In the genomic region with DNA sequence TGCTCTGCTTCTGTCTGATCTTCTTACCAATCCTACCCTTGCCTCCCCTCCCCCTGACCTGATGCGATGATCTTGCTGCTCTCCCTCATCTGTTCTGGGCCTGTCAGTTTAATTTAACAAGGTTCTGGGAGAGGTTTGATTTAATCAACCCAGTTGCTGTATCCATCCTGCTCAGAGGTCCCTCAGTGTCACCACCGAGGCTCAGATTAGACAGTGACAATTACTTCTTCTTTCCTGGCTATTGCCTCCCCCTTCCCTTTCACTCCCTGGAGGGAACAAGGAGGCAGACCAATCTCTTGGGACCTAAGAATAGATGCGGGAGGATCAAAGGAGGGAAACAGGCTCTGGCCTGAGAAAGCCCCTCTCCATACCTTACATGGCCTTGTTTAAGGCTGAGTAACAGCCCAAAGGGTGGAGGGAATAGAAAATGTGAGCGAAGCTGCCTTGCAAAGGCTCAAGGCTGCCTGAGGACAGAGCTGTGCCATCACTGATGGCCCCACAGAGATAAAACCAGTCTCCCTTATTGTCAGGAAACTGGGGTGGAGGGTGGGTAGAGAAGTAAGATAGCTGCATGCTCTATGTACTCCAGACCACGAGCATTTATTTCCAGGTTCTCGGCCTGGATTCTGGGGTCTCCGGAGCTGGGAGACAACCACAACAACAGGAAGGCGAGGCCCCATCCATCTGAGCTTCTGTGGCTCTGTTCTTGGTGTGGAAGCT, we compare ENCODE assay signal across 22 cellular contexts. TPM values are rescaled to one million over a fixed set of nuclear protein-coding genes. Genes with fewer than 3 reads are reported as not detected.
A peak's percentile ranks its signal among the peaks of the same experiment; 100 is the strongest.
DNase-seq lines count a peak whose midpoint lies in the region; TF ChIP-seq lines count a peak whose summit lies in the region.
"Had no signal": no experiment of that assay in that cellular context is flagged by ENCODE, and none has a peak within 500 bp of the region (broad histone marks: within the 10 kb centered on the region; RNA-seq: fewer than 3 reads in every experiment).

No MANE protein-coding gene starts in this region.

- H3K27me3 ChIP-seq in HUES64 (ENCODE audit: insufficient read depth, low read length): no peaks in the 10 kb centered on the region
- no peaks in the 10 kb centered on the region for H3K27me3 ChIP-seq in neural cell (ENCODE audit: insufficient read depth, low read depth, low read length)
- H3K27me3 ChIP-seq in tibial artery: no peaks in the 10 kb centered on the region
- H3K27me3 ChIP-seq: breast epithelium, transverse colon had no signal

- H3K4me3 ChIP-seq in HUES64 (ENCODE audit: low read length) (no peak overlapping the region), neural cell (ENCODE audit: low read length) (peak overlapping the region; percentile 35), tibial artery (no peak overlapping the region)
- H3K4me3 ChIP-seq: breast epithelium, GM23248, lower lobe of right lung, transverse colon had no signal

- H3K36me3 Mint-ChIP-seq in brain: peaks cover 12% of the 10 kb centered on the region
- H3K36me3 Mint-ChIP-seq: CD8-positive, alpha-beta T cell had no signal

- WGBS in HUES64: 73% methylated on average over 7 of the region's 8 CpGs

- H3K27ac ChIP-seq in HUES64 (ENCODE audit: low read depth, low read length) (peak overlapping the region; percentile 63; the same call in 1 of the 2 replicates), neural cell (ENCODE audit: low read length) (peak overlapping the region; percentile 76), tibial artery (no peak overlapping the region)
- H3K27ac ChIP-seq: breast epithelium, GM23248, lower lobe of right lung, RWPE1, transverse colon had no signal

- peaks cover 19% of the 10 kb centered on the region for H3K4me1 ChIP-seq in HUES64 (ENCODE audit: insufficient read depth, low read length)
- H3K4me1 ChIP-seq in tibial artery: no peaks in the 10 kb centered on the region
- H3K4me1 ChIP-seq: breast epithelium, lower lobe of right lung had no signal

- peak overlapping the region in 4 of 5 experiments; percentile 14 to 81 (median 51) for H3K27ac Mint-ChIP-seq in brain
- H3K27ac Mint-ChIP-seq: CD8-positive, alpha-beta T cell; stimulated activated naive CD8-positive, alpha-beta T cell treated with anti-CD3 and anti-CD28 coated beads, Interleukin-15, Interleukin-2, amounts not matched to agents 100 ng/mL and 50 ng/mL, for 24 hours had no signal

- H3K27me3 Mint-ChIP-seq in brain: peaks cover 8% of the 10 kb centered on the region
- H3K27me3 Mint-ChIP-seq: stimulated activated naive CD8-positive, alpha-beta T cell treated with anti-CD3 and anti-CD28 coated beads, Interleukin-15, Interleukin-2, amounts not matched to agents 100 ng/mL and 50 ng/mL, for 24 hours had no signal

- H3K9ac ChIP-seq in HUES64 (ENCODE audit: low read depth, low read length) (peak overlapping the region; percentile 3; the same call in 1 of the 2 replicates), neural cell (ENCODE audit: low read length) (peak overlapping the region; percentile 48)
- H3K9ac ChIP-seq: GM23248 had no signal

- H3F3A ChIP-seq in neural cell (ENCODE audit: insufficient read depth, low read length, poor library complexity, severe bottlenecking): peaks cover 4% of the 10 kb centered on the region

- H3K79me2 ChIP-seq in neural cell (replicated peaks; ENCODE audit: insufficient read depth, low read length): peaks cover 1% of the 10 kb centered on the region

- H3K9me3 ChIP-seq in HUES64 (ENCODE audit: insufficient read depth, low read depth, low read length) (no peaks in the 10 kb centered on the region), neural cell (ENCODE audit: low read length) (no peaks in the 10 kb centered on the region), tibial artery (no peaks in the 10 kb centered on the region)
- H3K9me3 ChIP-seq: breast epithelium, lower lobe of right lung, transverse colon had no signal

- H4K20me1 ChIP-seq in neural cell (ENCODE audit: insufficient read depth): no peaks in the 10 kb centered on the region

- H3K9me2 ChIP-seq in neural cell (ENCODE audit: insufficient read depth, low read length): no peaks in the 10 kb centered on the region

- H3K9me3 Mint-ChIP-seq in brain: no peaks in the 10 kb centered on the region
- H3K9me3 Mint-ChIP-seq: CD8-positive, alpha-beta T cell; stimulated activated naive CD8-positive, alpha-beta T cell treated with anti-CD3 and anti-CD28 coated beads, Interleukin-15, Interleukin-2, amounts not matched to agents 100 ng/mL and 50 ng/mL, for 24 hours had no signal

- TF ChIP-seq EP300 in neural cell (conservative IDR thresholded peaks at IDR 0.05; ENCODE audit: poor library complexity, severe bottlenecking): no peak

- H3K4me3 Mint-ChIP-seq in brain: no peak overlapping the region
- H3K4me3 Mint-ChIP-seq: CD8-positive, alpha-beta T cell; stimulated activated naive CD8-positive, alpha-beta T cell treated with anti-CD3 and anti-CD28 coated beads, Interleukin-15, Interleukin-2, amounts not matched to agents 100 ng/mL and 50 ng/mL, for 24 hours had no signal

- TF ChIP-seq RAD21 in neural cell (conservative IDR thresholded peaks at IDR 0.05): no peak

- intact Hi-C loops in tibial artery (cut with DNase I; ENCODE audit: low total_unique reads): no loop called here

- no peak overlapping the region for H3K4me2 ChIP-seq in neural cell (ENCODE audit: low read length)

- TF ChIP-seq CTCF in brain (conservative IDR thresholded peaks at IDR 0.05): no peak
- no peak for TF ChIP-seq CTCF in neural cell (IDR thresholded peaks at IDR 0.05; ENCODE audit: poor library complexity, severe bottlenecking)
- no peak for TF ChIP-seq CTCF in tibial artery (IDR thresholded peaks at IDR 0.05)

- peaks cover 56% of the 10 kb centered on the region for H3K4me1 Mint-ChIP-seq in brain

- H3K36me3 ChIP-seq in HUES64 (ENCODE audit: insufficient read depth, low read length): no peaks in the 10 kb centered on the region
- H3K36me3 ChIP-seq in neural cell (ENCODE audit: insufficient read depth, low read length): peaks cover 15% of the 10 kb centered on the region
- H3K36me3 ChIP-seq in tibial artery: no peaks in the 10 kb centered on the region
- H3K36me3 ChIP-seq: breast epithelium, lower lobe of right lung, transverse colon had no signal

- no peak overlapping the region for H2AFZ ChIP-seq in neural cell (ENCODE audit: low read depth, low read length)
- H2AFZ ChIP-seq: GM23248 had no signal

- DNase-seq in ELF-1 (ENCODE audit: low read depth, low spot score) (peak; percentile 80), tibial artery (no peak), H4 (ENCODE audit: low spot score) (no peak), globus pallidus (ENCODE audit: low spot score) (no peak)
- DNase-seq: activated effector memory CD4-positive, alpha-beta T cell treated with Interleukin-2 at 50 U/mL for 16 hours; cortex of kidney; GF-D8; GM23248; Karpas-422; lower lobe of right lung; NCI-H1105 treated with DMSO at 0.1 percent for 48 hours; posterior cingulate gyrus; stimulated activated CD4-positive, alpha-beta T cell treated with anti-CD3 and anti-CD28 coated beads, Interleukin-2, amount 100 ng/mL, for 24 hours; T-helper 9 cell; transverse colon had no signal

TF ChIP-seq in neural cell, 6 proteins besides CTCF, POLR2A, EP300 and RAD21:
- TF ChIP-seq TAF1 (IDR thresholded peaks at IDR 0.05; ENCODE audit: low read depth) (no peak), SMC3 (conservative IDR thresholded peaks at IDR 0.05; ENCODE audit: poor library complexity) (no peak), EZH2 (IDR thresholded peaks at IDR 0.05; ENCODE audit: borderline replicate concordance, insufficient read depth, low read length, poor library complexity, severe bottlenecking) (no peak), POLR2AphosphoS5 (IDR thresholded peaks at IDR 0.05) (no peak), MXI1 (conservative IDR thresholded peaks at IDR 0.05; ENCODE audit: poor library complexity, severe bottlenecking) (no peak), REST (IDR thresholded peaks at IDR 0.05; ENCODE audit: borderline replicate concordance) (no peak)
TF ChIP-seq in neural cell: peak in this region for 0.

RNA-seq across cellular contexts. Expression of gene DDX20, which starts 6.9 kb away (rescaled TPM):
- 21.2 TPM for polyA plus RNA-seq in HUES64 (2013, experiment 1 of 2)
- polyA plus RNA-seq in HUES64 (2013, experiment 2 of 2): 21.4 TPM
- polyA plus RNA-seq in brain (ENCODE audit: insufficient read depth, low read depth, low replicate concordance): 3.9 TPM
- polyA plus RNA-seq in neural cell: 26.5 and 30.0 TPM in 2 replicates
- polyA minus RNA-seq in neural cell: 37.5 and 40.5 TPM in 2 replicates
- total RNA-seq in H4 (2014; rRNA removed; shearing (Covaris generic)): 20.0 and 22.7 TPM in 2 replicates

RNA-seq across cellular contexts. Expression of gene INKA2, which starts 9.6 kb away (rescaled TPM):
- polyA plus RNA-seq in HUES64 (2013, experiment 1 of 2): 5.3 TPM
- 4.5 TPM for polyA plus RNA-seq in HUES64 (2013, experiment 2 of 2)
- polyA plus RNA-seq in brain (ENCODE audit: insufficient read depth, low read depth, low replicate concordance): 20.5 TPM
- polyA plus RNA-seq in neural cell: 0.77 and 0.84 TPM in 2 replicates
- 1.5 and 1.6 TPM in 2 replicates for polyA minus RNA-seq in neural cell
- 3.7 and 4.4 TPM in 2 replicates for total RNA-seq in H4 (2014; rRNA removed; shearing (Covaris generic))

Comparison
In these comparisons a context has a peak if more than half of its experiments do, and no peak if none do; other contexts are left out.
1. H3K27ac ChIP-seq: peak in HUES64 (single experiment) and neural cell (single experiment); none in tibial artery (0 of 2).
2. RNA of gene INKA2, which starts 9.6 kb away (polyA plus RNA-seq): 20.5 TPM in brain (single experiment); 0.77 to 0.84 TPM in neural cell; every median in the first group is over 10 times any median in the second.